ENCODE assay signal across 14 cellular contexts in genomic region chr10:51867956-51868355, GRCh38.
A peak's percentile ranks its signal among the peaks of the same experiment; 100 is the strongest.
DNase-seq lines count a peak whose midpoint lies in the region; ATAC-seq and TF ChIP-seq lines count a peak whose summit lies in the region.
"Had no signal": no experiment of that assay in that cellular context is flagged by ENCODE, and none has a peak within 500 bp of the region (broad histone marks: within the 10 kb centered on the region; RNA-seq: fewer than 3 reads in every experiment).

No MANE protein-coding gene starts in this region.

- TF ChIP-seq CTCF in RWPE1 (conservative IDR thresholded peaks at IDR 0.05; ENCODE audit: low read depth) (no peak), fibroblast of mammary gland (conservative IDR thresholded peaks at IDR 0.05; ENCODE audit: control insufficient read depth, insufficient read depth, low read depth, low read length) (no peak), lower leg skin (IDR thresholded peaks at IDR 0.05) (no peak)
- no peak for TF ChIP-seq CTCF in activated CD8-positive, alpha-beta T cell treated with anti-CD3 and anti-CD28 coated beads for 36 hours (IDR thresholded peaks at IDR 0.05)

- H3K27me3 Mint-ChIP-seq in activated CD8-positive, alpha-beta T cell treated with anti-CD3 and anti-CD28 coated beads for 36 hours: no peaks in the 10 kb centered on the region

- 73 to 74% methylated on average over 4 of the region's 4 CpGs for WGBS in lower leg skin, 2 donors

- H3K36me3 ChIP-seq in skeletal muscle satellite cell (ENCODE audit: insufficient read depth, low read length): no peaks in the 10 kb centered on the region
- H3K36me3 ChIP-seq: right atrium auricular region had no signal

- ATAC-seq in activated CD8-positive, alpha-beta T cell treated with anti-CD3 and anti-CD28 coated beads for 36 hours: no peak
- ATAC-seq: activated naive CD8-positive, alpha-beta T cell treated with anti-CD3 and anti-CD28 coated beads, Interleukin-2, amount 50 U/mL, for 24 hours had no signal

- CTCF ChIA-PET in RWPE1 (lab: Yijun Ruan, JAX): interaction anchor here (0.6 kb wide), 1 partner anchor 613 kb away, joined by 3 read pairs; no protein-coding TSS in a partner anchor
- CTCF ChIA-PET in activated CD8-positive, alpha-beta T cell treated with anti-CD3 and anti-CD28 coated beads for 36 hours (lab: Charles Lee): no interaction called here

- H3K4me3 Mint-ChIP-seq in activated CD8-positive, alpha-beta T cell treated with anti-CD3 and anti-CD28 coated beads for 36 hours: no peak overlapping the region
- H3K4me3 Mint-ChIP-seq: activated naive CD8-positive, alpha-beta T cell treated with anti-CD3 and anti-CD28 coated beads, Interleukin-2, amount 50 U/mL, for 24 hours; T-helper 1 cell treated with Interleukin-12 subunit alpha and Interleukin-12 subunit beta and Interleukin-4 antibody, amounts not matched to agents 30 μg/mL and 1 μg/mL, for 36 hours had no signal

- peak overlapping the region; percentile 54 for H3K4me2 ChIP-seq in skeletal muscle satellite cell (ENCODE audit: low read length)

- no peak for TF ChIP-seq POLR2A in lower leg skin (IDR thresholded peaks at IDR 0.05)

- DNase-seq in DMS53 (lab: John Stamatoyannopoulos, UW) (peak; percentile 12), DMS53 treated with DMSO at 0.1 percent for 48 hours (lab: John Stamatoyannopoulos, UW; ENCODE audit: unreplicated experiment) (no peak), RWPE1 (ENCODE audit: low spot score) (peak; percentile 74), fibroblast of mammary gland (ENCODE audit: low read depth) (peak; percentile 99), lower leg skin (ENCODE audit: low spot score in 2 of 2) (no peak), Kasumi-1 (lab: John Stamatoyannopoulos, UW) (no peak)
- no peak for DNase-seq in activated CD8-positive, alpha-beta T cell treated with anti-CD3 and anti-CD28 coated beads for 36 hours
- DNase-seq: activated naive CD8-positive, alpha-beta T cell treated with anti-CD3 and anti-CD28 coated beads, Interleukin-2, amount 50 U/mL, for 24 hours; DND-41; testis had no signal

- H3K4me3 ChIP-seq in fibroblast of mammary gland (ENCODE audit: control insufficient read depth, low read depth, low read length): no peak overlapping the region
- no peak overlapping the region for H3K4me3 ChIP-seq in skeletal muscle satellite cell (ENCODE audit: low read length)
- no peak overlapping the region for H3K4me3 ChIP-seq in lower leg skin (ENCODE audit: low read depth, poor library complexity, severe bottlenecking)
- H3K4me3 ChIP-seq: right atrium auricular region, testis had no signal

- H3K4me1 ChIP-seq in skeletal muscle satellite cell (ENCODE audit: control insufficient read depth, insufficient read depth, low read length): peaks cover 8% of the 10 kb centered on the region
- H3K4me1 ChIP-seq: right atrium auricular region, testis had no signal

- intact Hi-C loops in lower leg skin (cut with DNase I; ENCODE audit: low total_unique reads): no loop called here
- intact Hi-C loops in activated CD8-positive, alpha-beta T cell treated with anti-CD3 and anti-CD28 coated beads for 36 hours (cut with micrococcal nuclease): no loop called here

- POLR2A ChIA-PET in RWPE1 (lab: Yijun Ruan, JAX; ENCODE audit: low non-redundant PET): no interaction called here
- POLR2A ChIA-PET in activated CD8-positive, alpha-beta T cell treated with anti-CD3 and anti-CD28 coated beads for 36 hours (lab: Charles Lee): no interaction called here

- H3K9ac ChIP-seq in skeletal muscle satellite cell (ENCODE audit: low read depth, low read length): no peak overlapping the region

- no peaks in the 10 kb centered on the region for H3K36me3 Mint-ChIP-seq in activated CD8-positive, alpha-beta T cell treated with anti-CD3 and anti-CD28 coated beads for 36 hours (ENCODE audit: low read depth)

- no peaks in the 10 kb centered on the region for H3K9me3 ChIP-seq in skeletal muscle satellite cell (replicated peaks; ENCODE audit: low read length)
- H3K9me3 ChIP-seq: right atrium auricular region, testis had no signal

- H3K4me1 Mint-ChIP-seq in activated CD8-positive, alpha-beta T cell treated with anti-CD3 and anti-CD28 coated beads for 36 hours (ENCODE audit: low read depth): no peaks in the 10 kb centered on the region

- H3K9me3 Mint-ChIP-seq in activated CD8-positive, alpha-beta T cell treated with anti-CD3 and anti-CD28 coated beads for 36 hours: no peaks in the 10 kb centered on the region
- H3K9me3 Mint-ChIP-seq: activated naive CD8-positive, alpha-beta T cell treated with anti-CD3 and anti-CD28 coated beads, Interleukin-2, amount 50 U/mL, for 24 hours; T-helper 1 cell treated with Interleukin-12 subunit alpha and Interleukin-12 subunit beta and Interleukin-4 antibody, amounts not matched to agents 30 μg/mL and 1 μg/mL, for 36 hours had no signal

- no peak overlapping the region for H3K27ac ChIP-seq in RWPE1
- H3K27ac ChIP-seq: 22Rv1, right atrium auricular region, testis had no signal

- no peaks in the 10 kb centered on the region for H3K27me3 ChIP-seq in skeletal muscle satellite cell (ENCODE audit: control insufficient read depth, insufficient read depth, low read length)
- H3K27me3 ChIP-seq: right atrium auricular region, testis had no signal

- H3K27ac Mint-ChIP-seq in activated CD8-positive, alpha-beta T cell treated with anti-CD3 and anti-CD28 coated beads for 36 hours: no peak overlapping the region
- H3K27ac Mint-ChIP-seq: activated naive CD8-positive, alpha-beta T cell treated with anti-CD3 and anti-CD28 coated beads, Interleukin-2, amount 50 U/mL, for 24 hours; T-helper 1 cell treated with Interleukin-12 subunit alpha and Interleukin-12 subunit beta and Interleukin-4 antibody, amounts not matched to agents 30 μg/mL and 1 μg/mL, for 36 hours had no signal

Comparison
In these comparisons a context has a peak if more than half of its experiments do, and no peak if none do; other contexts are left out.
1. DNase-seq: peak in DMS53 (single experiment), RWPE1 (single experiment) and fibroblast of mammary gland (single experiment); none in DMS53 treated with DMSO at 0.1 percent for 48 hours (single experiment), lower leg skin (0 of 2), Kasumi-1 (0 of 2) and activated CD8-positive, alpha-beta T cell treated with anti-CD3 and anti-CD28 coated beads for 36 hours (single experiment).